In the genomic region with DNA sequence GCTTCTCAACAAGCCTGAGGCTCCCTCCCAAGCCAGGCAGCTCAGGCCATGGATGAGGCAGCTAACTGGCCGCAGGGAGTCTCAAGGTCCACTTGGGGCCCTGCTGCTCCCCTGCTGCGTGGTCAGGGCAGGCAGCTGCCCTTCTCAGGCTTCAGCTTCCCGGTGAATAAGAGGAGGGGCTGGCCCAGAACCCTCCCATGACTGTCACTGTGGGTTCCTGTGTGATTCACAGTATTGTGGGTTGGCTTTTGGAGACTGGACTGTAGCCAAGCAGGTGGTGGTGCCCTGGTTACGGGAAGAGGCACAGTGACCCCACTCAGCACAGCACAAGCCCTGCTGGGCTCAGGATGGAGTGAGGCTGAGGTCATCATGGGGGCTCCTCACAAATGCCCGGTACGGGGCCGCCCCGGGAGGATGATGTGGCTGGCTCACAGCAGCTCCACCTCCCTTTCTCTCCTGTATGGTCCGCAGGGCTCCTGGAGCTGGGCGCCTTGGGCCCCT, we compare ENCODE assay signal across 12 cellular contexts.
DNase-seq lines count a peak whose midpoint lies in the region; ATAC-seq, FAIRE-seq and TF ChIP-seq lines count a peak whose summit lies in the region.
"Had no signal": no experiment of that assay in that cellular context is flagged by ENCODE, and none has a peak within 500 bp of the region (broad histone marks: within the 10 kb centered on the region; RNA-seq: fewer than 3 reads in every experiment).

No MANE protein-coding gene starts in this region.

- POLR2A ChIA-PET in Caco-2 (lab: Charles Lee), result no interaction called here
- POLR2A ChIA-PET in HepG2 (lab: Yijun Ruan, JAX), result no interaction called here

- peak; percentile 30 to 63 for DNase-seq in Caco-2
- peak; percentile 84 for DNase-seq in HK-2 (ENCODE audit: unreplicated experiment)
- DNase-seq in astrocyte of the cerebellum (ENCODE audit: low read depth), result peak; percentile 65
- peak; percentile 29 for DNase-seq in HepG2 (ENCODE audit: low spot score)
- DNase-seq in activated effector memory CD4-positive, alpha-beta T cell treated with Interleukin-2 at 50 U/mL for 16 hours, result no peak
- DNase-seq in NCI-H82 treated with DMSO at 0.1 percent for 48 hours (lab: John Stamatoyannopoulos, UW; ENCODE audit: unreplicated experiment), result no peak
- DNase-seq: activated effector memory CD4-positive, alpha-beta T cell treated with anti-CD3 and anti-CD28 coated beads, Interleukin-2, amount 50 U/mL, for 16 hours; heart left ventricle; pancreas had no signal

- no peak overlapping the region for H3K4me3 Mint-ChIP-seq in Caco-2 (ENCODE audit: unreplicated experiment)
- H3K4me3 Mint-ChIP-seq: stimulated activated memory B cell treated with anti-CD40 and anti-IgM and Interleukin-4, amounts not matched to agents 10 μg/mL and 1 μg/mL and 100 μg/mL, for 72 hours had no signal

- ATAC-seq in HepG2 (peak; percentile 98), HG02973 (IDR thresholded peaks at IDR 0.05; ENCODE audit: unreplicated experiment) (no peak), HG02870 (IDR thresholded peaks at IDR 0.05; ENCODE audit: unreplicated experiment) (no peak)
- ATAC-seq: pancreas; stimulated activated memory B cell treated with anti-CD40 and anti-IgM and Interleukin-4, amounts not matched to agents 10 μg/mL and 1 μg/mL and 100 μg/mL, for 72 hours had no signal

- intact Hi-C loops in Caco-2 (cut with micrococcal nuclease; ENCODE audit: unreplicated experiment) (loop anchor here (10.0 kb wide), 1 partner anchor 133 kb away; no protein-coding TSS in a partner anchor), HepG2 (cut with micrococcal nuclease; ENCODE audit: unreplicated experiment) (no loop called here)

- peak overlapping the region; percentile 43 for H3K4me2 ChIP-seq in HepG2 (ENCODE audit: low read depth, low read length)

- WGBS in HepG2 (ENCODE audit: low lambda C conversion rate), result 0% methylated on average over 3 of the region's 10 CpGs

- TF ChIP-seq RAD21 in HepG2 (CRISPR knock-in tag; IDR thresholded peaks at IDR 0.05), result no peak

- BruUV-seq in Caco-2 (replicated peaks; lab: Mats Ljungman, UMichigan), result no TSS peak
- BruUV-seq in HepG2 (replicated peaks; lab: Mats Ljungman, UMichigan), result no TSS peak

- H2AFZ ChIP-seq in HepG2 (ENCODE audit: low read length), result no peak overlapping the region

- H3K79me2 ChIP-seq in HepG2 (ENCODE audit: insufficient read depth, low read length), result no peaks in the 10 kb centered on the region

- H3K36me3 ChIP-seq in Caco-2 (ENCODE audit: control insufficient read depth, insufficient read depth, low read length) (no peaks in the 10 kb centered on the region), HepG2 (replicated peaks in 1 of 2; ENCODE audit: control insufficient read depth in 1 of 2, insufficient read depth in 2 of 2, low read length in 2 of 2) (no peaks in the 10 kb centered on the region)
- H3K36me3 ChIP-seq: heart left ventricle, pancreas had no signal

- H3K36me3 Mint-ChIP-seq in Caco-2 (ENCODE audit: insufficient read depth, unreplicated experiment), result no peaks in the 10 kb centered on the region
- H3K36me3 Mint-ChIP-seq: stimulated activated memory B cell treated with anti-CD40 and anti-IgM and Interleukin-4, amounts not matched to agents 10 μg/mL and 1 μg/mL and 100 μg/mL, for 72 hours had no signal

- peaks cover 9% of the 10 kb centered on the region for H3K27me3 Mint-ChIP-seq in Caco-2 (ENCODE audit: insufficient read depth, unreplicated experiment)

- no peaks in the 10 kb centered on the region for H3K4me1 ChIP-seq in Caco-2
- peaks cover 26% of the 10 kb centered on the region for H3K4me1 ChIP-seq in HepG2 (ENCODE audit: insufficient read depth, low read length)
- H3K4me1 ChIP-seq: heart left ventricle, pancreas had no signal

- in situ Hi-C loops in astrocyte of the cerebellum (cut with HindIII; ENCODE audit: low sequenced_read_pairs) (loop anchor here (5.0 kb wide), 1 partner anchor 60 kb away; no protein-coding TSS in a partner anchor), HepG2 (cut with HindIII; ENCODE audit: extremely low pct_ligation_motif_present, low pct_unique_long_range_greater_than_20kb) (no loop called here)

- FAIRE-seq in HepG2 (lab: Jason Lieb, UNC), result no peak
- FAIRE-seq: pancreas had no signal

- H3K9me3 Mint-ChIP-seq in Caco-2 (ENCODE audit: unreplicated experiment), result no peaks in the 10 kb centered on the region
- H3K9me3 Mint-ChIP-seq: stimulated activated memory B cell treated with anti-CD40 and anti-IgM and Interleukin-4, amounts not matched to agents 10 μg/mL and 1 μg/mL and 100 μg/mL, for 72 hours had no signal

- TF ChIP-seq EP300 in HepG2 (IDR thresholded peaks at IDR 0.05; ENCODE audit: low read depth in 2 of 2, low read length in 2 of 2), result no peak
- no peak for TF ChIP-seq EP300 in HepG2 (CRISPR knock-in tag; IDR thresholded peaks at IDR 0.05; ENCODE audit: borderline replicate concordance)

- H3K27ac ChIP-seq in HepG2 (ENCODE audit: extremely low read length, insufficient read depth, low read length), result no peak overlapping the region
- H3K27ac ChIP-seq: heart left ventricle, pancreas had no signal

- H3K27ac Mint-ChIP-seq in Caco-2 (ENCODE audit: unreplicated experiment), result no peak overlapping the region
- H3K27ac Mint-ChIP-seq: stimulated activated memory B cell treated with anti-CD40 and anti-IgM and Interleukin-4, amounts not matched to agents 10 μg/mL and 1 μg/mL and 100 μg/mL, for 72 hours had no signal

- H3K4me3 ChIP-seq in Caco-2 (ENCODE audit: low read depth, low read length) (no peak overlapping the region), astrocyte of the cerebellum (ENCODE audit: low read depth, low read length) (no peak overlapping the region), HepG2 (replicated peaks in 1 of 3; ENCODE audit: insufficient read depth in 1 of 3, low read depth in 2 of 3, low read length in 3 of 3) (no peak overlapping the region; a peak in 1 of 6 replicates)
- H3K4me3 ChIP-seq: heart left ventricle, pancreas had no signal

- H3K4me1 Mint-ChIP-seq in Caco-2 (ENCODE audit: low read depth, unreplicated experiment), result no peaks in the 10 kb centered on the region
- H3K4me1 Mint-ChIP-seq: stimulated activated memory B cell treated with anti-CD40 and anti-IgM and Interleukin-4, amounts not matched to agents 10 μg/mL and 1 μg/mL and 100 μg/mL, for 72 hours had no signal

- H3K9ac ChIP-seq in HepG2 (ENCODE audit: insufficient read depth, low read depth, low read length), result no peak overlapping the region

- no peak for TF ChIP-seq POLR2A in HepG2 (IDR thresholded peaks at IDR 0.05; ENCODE audit: insufficient read depth in 1 of 2, low read depth in 2 of 2, low read length in 2 of 2)

- CTCF ChIA-PET in Caco-2 (lab: Charles Lee) (interaction anchor here (0.6 kb wide), 2 partner anchors 37 to 361 kb away, joined by 3 read pairs; no protein-coding TSS in a partner anchor), HepG2 (lab: Yijun Ruan, JAX; ENCODE audit: low intra/inter-chr PET ratio, low total read pairs) (no interaction called here)

- H3K27me3 ChIP-seq in Caco-2 (replicated peaks; ENCODE audit: control insufficient read depth, insufficient read depth, low read length) (no peaks in the 10 kb centered on the region), HepG2 (ENCODE audit: control insufficient read depth in 1 of 2, insufficient read depth in 2 of 2, low read length in 2 of 2) (no peaks in the 10 kb centered on the region; a peak in 2 of 5 replicates)
- H3K27me3 ChIP-seq: pancreas had no signal

- H4K20me1 ChIP-seq in HepG2 (ENCODE audit: insufficient read depth, low read length), result no peaks in the 10 kb centered on the region

- H3K9me3 ChIP-seq in Caco-2 (no peaks in the 10 kb centered on the region), HepG2 (ENCODE audit: low read length) (no peaks in the 10 kb centered on the region)
- H3K9me3 ChIP-seq: heart left ventricle, pancreas had no signal

- TF ChIP-seq CTCF in Caco-2 (IDR thresholded peaks at IDR 0.05; ENCODE audit: insufficient read depth in 1 of 2, low read depth in 1 of 2, low read length in 1 of 2, severe bottlenecking in 1 of 2, unreplicated experiment in 1 of 2), result no peak
- no peak for TF ChIP-seq CTCF in astrocyte of the cerebellum (IDR thresholded peaks at IDR 0.05; ENCODE audit: low read depth, low read length, missing control alignments)
- no peak for TF ChIP-seq CTCF in HepG2 (CRISPR knock-in tag; IDR thresholded peaks at IDR 0.05)

TF ChIP-seq in HepG2, 621 proteins besides CTCF, POLR2A, EP300 and RAD21 (continues in another document):
- TF ChIP-seq PHF5A (CRISPR knock-in tag; IDR thresholded peaks at IDR 0.05; ENCODE audit: low read depth, unreplicated experiment), result no peak
- TF ChIP-seq ZNF556 (CRISPR knock-in tag; IDR thresholded peaks at IDR 0.05; ENCODE audit: borderline replicate concordance), result 0 out of 2 replicates have a peak, but pooled peaks have one; percentile 27
- TF ChIP-seq ZNF335 (CRISPR knock-in tag; IDR thresholded peaks at IDR 0.05), result 0 out of 2 replicates have a peak, but pooled peaks have one; percentile 40
- TF ChIP-seq, protein P1, sequence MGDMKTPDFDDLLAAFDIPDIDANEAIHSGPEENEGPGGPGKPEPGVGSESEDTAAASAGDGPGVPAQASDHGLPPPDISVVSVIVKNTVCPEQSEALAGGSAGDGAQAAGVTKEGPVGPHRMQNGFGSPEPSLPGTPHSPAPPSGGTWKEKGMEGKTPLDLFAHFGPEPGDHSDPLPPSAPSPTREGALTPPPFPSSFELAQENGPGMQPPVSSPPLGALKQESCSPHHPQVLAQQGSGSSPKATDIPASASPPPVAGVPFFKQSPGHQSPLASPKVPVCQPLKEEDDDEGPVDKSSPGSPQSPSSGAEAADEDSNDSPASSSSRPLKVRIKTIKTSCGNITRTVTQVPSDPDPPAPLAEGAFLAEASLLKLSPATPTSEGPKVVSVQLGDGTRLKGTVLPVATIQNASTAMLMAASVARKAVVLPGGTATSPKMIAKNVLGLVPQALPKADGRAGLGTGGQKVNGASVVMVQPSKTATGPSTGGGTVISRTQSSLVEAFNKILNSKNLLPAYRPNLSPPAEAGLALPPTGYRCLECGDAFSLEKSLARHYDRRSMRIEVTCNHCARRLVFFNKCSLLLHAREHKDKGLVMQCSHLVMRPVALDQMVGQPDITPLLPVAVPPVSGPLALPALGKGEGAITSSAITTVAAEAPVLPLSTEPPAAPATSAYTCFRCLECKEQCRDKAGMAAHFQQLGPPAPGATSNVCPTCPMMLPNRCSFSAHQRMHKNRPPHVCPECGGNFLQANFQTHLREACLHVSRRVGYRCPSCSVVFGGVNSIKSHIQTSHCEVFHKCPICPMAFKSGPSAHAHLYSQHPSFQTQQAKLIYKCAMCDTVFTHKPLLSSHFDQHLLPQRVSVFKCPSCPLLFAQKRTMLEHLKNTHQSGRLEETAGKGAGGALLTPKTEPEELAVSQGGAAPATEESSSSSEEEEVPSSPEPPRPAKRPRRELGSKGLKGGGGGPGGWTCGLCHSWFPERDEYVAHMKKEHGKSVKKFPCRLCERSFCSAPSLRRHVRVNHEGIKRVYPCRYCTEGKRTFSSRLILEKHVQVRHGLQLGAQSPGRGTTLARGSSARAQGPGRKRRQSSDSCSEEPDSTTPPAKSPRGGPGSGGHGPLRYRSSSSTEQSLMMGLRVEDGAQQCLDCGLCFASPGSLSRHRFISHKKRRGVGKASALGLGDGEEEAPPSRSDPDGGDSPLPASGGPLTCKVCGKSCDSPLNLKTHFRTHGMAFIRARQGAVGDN (CRISPR knock-in tag; IDR thresholded peaks at IDR 0.05), result peak; percentile 30; the same call in 1 of the 2 replicates

Comparison
In these comparisons a context has a peak if more than half of its experiments do, and no peak if none do; other contexts are left out.
1. DNase-seq: peak in Caco-2 (2 of 2), HK-2 (single experiment), astrocyte of the cerebellum (single experiment) and HepG2 (single experiment); none in activated effector memory CD4-positive, alpha-beta T cell treated with Interleukin-2 at 50 U/mL for 16 hours (single experiment) and NCI-H82 treated with DMSO at 0.1 percent for 48 hours (single experiment).